8 cellular contexts compared by ENCODE assay signal in the genomic region with DNA sequence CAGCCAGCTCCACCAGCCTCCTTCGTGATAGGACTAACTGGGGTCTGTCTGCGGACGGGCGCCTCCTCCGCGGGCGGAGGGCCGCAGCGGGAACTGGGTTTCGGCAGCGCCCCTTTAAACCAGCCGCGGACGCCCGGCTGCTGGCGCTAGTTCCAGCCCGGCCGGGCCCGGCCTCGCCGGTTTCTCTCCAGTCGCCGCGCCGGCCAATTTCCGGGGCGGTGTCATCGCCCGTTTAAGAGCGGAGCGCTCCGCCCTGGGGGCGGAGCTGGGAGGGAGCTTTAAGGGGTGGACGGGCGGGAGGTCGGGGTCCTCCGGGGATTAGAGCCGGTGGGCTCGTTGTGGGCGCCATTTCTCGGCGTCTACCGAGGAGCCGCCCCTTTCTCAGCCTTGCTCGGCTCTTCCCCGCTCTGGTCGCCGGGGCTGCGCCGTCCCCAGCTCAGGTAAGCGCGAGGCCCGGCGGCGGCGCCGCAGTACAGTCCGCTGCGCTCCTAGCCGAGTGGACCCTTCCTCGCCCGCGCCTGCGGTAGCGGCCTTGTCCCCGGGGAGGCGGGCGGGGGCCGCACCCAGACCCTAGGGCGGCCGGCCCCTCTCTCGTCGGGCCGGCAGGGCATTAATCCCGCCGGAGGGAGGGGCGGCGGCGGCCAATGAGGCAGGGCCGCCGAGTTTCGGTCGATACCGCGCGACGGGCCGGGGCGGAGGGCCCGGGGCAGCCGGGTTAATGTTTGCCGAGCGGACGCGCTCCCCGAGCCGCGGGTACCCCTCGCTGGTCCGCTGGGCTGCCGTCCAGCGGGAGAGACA. TPM values are rescaled to one million over a fixed set of nuclear protein-coding genes. Genes with fewer than 3 reads are reported as not detected.
DNase-seq lines count a peak whose midpoint lies in the region; ATAC-seq and TF ChIP-seq lines count a peak whose summit lies in the region.

A gene (plus strand): TSS at position 307 of the 798 bp plus-strand sequence. CDS start 6,008 bp downstream, outside the sequence.

- CTCF ChIA-PET in GM10248 (lab: Yijun Ruan, JAX), result interaction anchor here (0.8 to 1.4 kb wide), 2 partner anchors 258 to 668 kb away, joined by 4 read pairs; no protein-coding TSS in a partner anchor

- peak; percentile 49 to 84 for TF ChIP-seq POLR2A in heart left ventricle (IDR thresholded peaks at IDR 0.05)

- H3K36me3 ChIP-seq in SU-DHL-6 (ENCODE audit: low read length) (no peaks in the 10 kb centered on the region), heart left ventricle (no peaks in the 10 kb centered on the region)

- H3F3A ChIP-seq in SU-DHL-6 (ENCODE audit: insufficient read depth), result peaks cover 4% of the 10 kb centered on the region; the same call in 1 of the 2 replicates

- H3K9me2 ChIP-seq in SU-DHL-6 (replicated peaks; ENCODE audit: insufficient read depth, low read length), result no peaks in the 10 kb centered on the region

- POLR2A ChIA-PET in GM10248 (lab: Yijun Ruan, JAX), result no interaction called here

- H3K27me3 Mint-ChIP-seq in activated naive CD8-positive, alpha-beta T cell treated with anti-CD3 and anti-CD28 coated beads, Interleukin-2, amount 50 U/mL, for 24 hours, result no peaks in the 10 kb centered on the region
- H3K27me3 Mint-ChIP-seq in type B pancreatic cell, result no peaks in the 10 kb centered on the region

- H3K4me1 ChIP-seq in heart left ventricle, result peaks cover 0 to 25% (median 14%) of the 10 kb centered on the region in 12 donors

- TF ChIP-seq CTCF in GM10248 (IDR thresholded peaks at IDR 0.05; ENCODE audit: control extremely low read depth, extremely low read depth, low read depth, missing control alignments) (no peak), SU-DHL-6 (IDR thresholded peaks at IDR 0.05; ENCODE audit: insufficient read depth, low read length, poor library complexity, severe bottlenecking) (no peak), heart left ventricle (IDR thresholded peaks at IDR 0.05) (peak in 2 of 12 donors; percentile 15 to 20), type B pancreatic cell (conservative IDR thresholded peaks at IDR 0.05) (no peak)

- peak within 1 kb of the TSS; percentile 95 for H2AFZ ChIP-seq in SU-DHL-6 (ENCODE audit: low read depth, low read length, severe bottlenecking)

- H3K9me3 ChIP-seq in SU-DHL-6 (ENCODE audit: insufficient read depth, low read length) (no peaks in the 10 kb centered on the region), heart left ventricle (no peaks in the 10 kb centered on the region)

- H3K9me3 Mint-ChIP-seq in activated naive CD8-positive, alpha-beta T cell treated with anti-CD3 and anti-CD28 coated beads, Interleukin-2, amount 50 U/mL, for 24 hours, result no peaks in the 10 kb centered on the region
- peaks cover 4% of the 10 kb centered on the region for H3K9me3 Mint-ChIP-seq in type B pancreatic cell

- H3K27ac ChIP-seq in SU-DHL-6 (ENCODE audit: low read depth, low read length) (no peak within 1 kb of the TSS), heart left ventricle (peak within 1 kb of the TSS; percentile 64 to 95 (median 84))

- WGBS in heart left ventricle, 4 donors, result 0 to 1% (median 1%) methylated on average over 49 to 102 of the region's 102 CpGs

- H3K4me2 ChIP-seq in SU-DHL-6 (ENCODE audit: low read depth, low read length, poor library complexity, severe bottlenecking), result peak within 1 kb of the TSS; percentile 96

- H4K20me1 ChIP-seq in SU-DHL-6 (ENCODE audit: low read depth, low read length), result no peaks in the 10 kb centered on the region; the same call in 1 of the 2 replicates

- no peaks in the 10 kb centered on the region for H3K36me3 Mint-ChIP-seq in activated naive CD8-positive, alpha-beta T cell treated with anti-CD3 and anti-CD28 coated beads, Interleukin-2, amount 50 U/mL, for 24 hours (ENCODE audit: low read depth)
- peaks cover 8% of the 10 kb centered on the region for H3K36me3 Mint-ChIP-seq in type B pancreatic cell

- peaks cover 19% of the 10 kb centered on the region for H3K4me1 Mint-ChIP-seq in activated naive CD8-positive, alpha-beta T cell treated with anti-CD3 and anti-CD28 coated beads, Interleukin-2, amount 50 U/mL, for 24 hours
- H3K4me1 Mint-ChIP-seq in type B pancreatic cell (ENCODE audit: unreplicated experiment), result peaks cover 23% of the 10 kb centered on the region

- intact Hi-C loops in heart left ventricle (cut with DNase I), result loop anchor here in 2 of 10 donors (5.0 kb wide), 2 partner anchors 94 to 164 kb away; no protein-coding TSS in a partner anchor
- intact Hi-C loops in posterior cingulate gyrus (cut with DNase I), result loop anchor here (2.0 kb wide), 1 partner anchor 254 kb away; a partner anchor contains a TSS

- no peak within 1 kb of the TSS for H3K27ac Mint-ChIP-seq in activated naive CD8-positive, alpha-beta T cell treated with anti-CD3 and anti-CD28 coated beads, Interleukin-2, amount 50 U/mL, for 24 hours
- H3K27ac Mint-ChIP-seq in type B pancreatic cell, result peak within 1 kb of the TSS; percentile 87

- peak within 1 kb of the TSS; percentile 83 for H3K4me3 ChIP-seq in SU-DHL-6 (ENCODE audit: insufficient read depth, low read length, poor library complexity, severe bottlenecking)
- H3K4me3 ChIP-seq in heart left ventricle, result peak within 1 kb of the TSS; percentile 73 to 100 (median 94)

- H3K27me3 ChIP-seq in SU-DHL-6 (ENCODE audit: low read length) (no peaks in the 10 kb centered on the region), heart left ventricle (no peaks in the 10 kb centered on the region)

- peak within 1 kb of the TSS; percentile 79 for H3K4me3 Mint-ChIP-seq in activated naive CD8-positive, alpha-beta T cell treated with anti-CD3 and anti-CD28 coated beads, Interleukin-2, amount 50 U/mL, for 24 hours
- peak within 1 kb of the TSS; percentile 86 for H3K4me3 Mint-ChIP-seq in type B pancreatic cell

- peak; percentile 99 for ATAC-seq in HG02610 (IDR thresholded peaks at IDR 0.05; ENCODE audit: unreplicated experiment)
- peak; percentile 95 for ATAC-seq in activated naive CD8-positive, alpha-beta T cell treated with anti-CD3 and anti-CD28 coated beads, Interleukin-2, amount 50 U/mL, for 24 hours
- ATAC-seq in heart left ventricle, result peak; percentile 97 to 99 (median 99)

- H3K79me2 ChIP-seq in SU-DHL-6 (ENCODE audit: insufficient read depth, low read length), result no peaks in the 10 kb centered on the region

- peak within 1 kb of the TSS; percentile 73 for H3K9ac ChIP-seq in SU-DHL-6 (ENCODE audit: low read length)

- DNase-seq in GM10248 (ENCODE audit: extremely low spot score), result peak; percentile 91
- peak; percentile 86 for DNase-seq in NCI-H1092 treated with DMSO at 0.1 percent for 48 hours (lab: John Stamatoyannopoulos, UW)
- peak; percentile 85 for DNase-seq in activated naive CD8-positive, alpha-beta T cell treated with anti-CD3 and anti-CD28 coated beads, Interleukin-2, amount 50 U/mL, for 24 hours
- peak; percentile 92 to 96 (median 95) for DNase-seq in heart left ventricle
- peak; percentile 76 to 98 (median 90) for DNase-seq in posterior cingulate gyrus
- peak; percentile 94 for DNase-seq in type B pancreatic cell (ENCODE audit: extremely low spot score, unreplicated experiment)

RNA-seq across cellular contexts. Expression of the gene that starts here (rescaled TPM):
- total RNA-seq in heart left ventricle (10 to 100 TPM in 5 of 9 donors, 1 to 10 TPM in 4; 7.6 to 16.9 (median 11.2) TPM), type B pancreatic cell (ENCODE audit: low replicate concordance) (29.3 and 37.6 TPM in 2 replicates)
- polyA plus RNA-seq in heart left ventricle, result 1 to 10 TPM; 3.1 to 8.0 TPM
